Comparison of ENCODE assay signal across 28 cellular contexts in the genomic region with DNA sequence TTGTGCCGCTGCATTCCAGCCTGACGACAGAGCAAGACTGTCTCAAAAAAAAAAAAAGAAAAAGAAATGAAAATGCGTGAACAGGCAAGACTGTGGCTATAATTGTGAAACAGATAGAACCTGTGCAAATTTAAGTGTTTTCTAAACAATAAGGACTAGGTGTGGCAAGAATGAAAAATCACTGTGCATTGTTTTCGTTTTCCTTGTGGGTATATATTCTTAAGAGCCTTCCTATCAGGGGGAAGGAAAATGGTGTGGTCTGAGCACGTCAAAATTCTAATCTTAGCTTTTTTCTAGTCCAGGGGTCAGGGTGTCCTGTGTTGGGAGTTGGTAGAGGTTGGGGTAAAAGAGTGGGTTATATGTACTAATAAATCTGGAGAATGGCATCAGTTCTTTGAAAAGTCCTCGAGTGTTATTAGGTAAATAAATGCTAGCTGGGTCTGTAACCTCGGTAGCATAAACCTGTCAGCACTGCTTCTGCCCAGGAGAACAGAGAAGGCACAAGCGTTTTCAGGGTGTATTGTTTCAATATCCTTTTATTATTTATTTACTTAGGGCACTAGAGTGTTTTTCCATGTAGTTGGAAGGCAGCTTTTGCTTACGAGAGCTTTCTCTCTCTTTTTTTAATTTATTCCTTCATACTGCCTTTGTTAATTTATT. TPM values are rescaled to one million over a fixed set of nuclear protein-coding genes. Genes with fewer than 3 reads are reported as not detected.
DNase-seq lines count a peak whose midpoint lies in the region; FAIRE-seq and TF ChIP-seq lines count a peak whose summit lies in the region.
"Had no signal": no experiment of that assay in that cellular context is flagged by ENCODE, and none has a peak within 500 bp of the region (broad histone marks: within the 10 kb centered on the region; RNA-seq: fewer than 3 reads in every experiment).

No MANE protein-coding gene starts in this region.

- no peaks in the 10 kb centered on the region for H3K27me3 ChIP-seq in hepatocyte
- H3K27me3 ChIP-seq: adrenal gland, heart left ventricle, transverse colon had no signal

- DNase-seq in DMS153 (lab: John Stamatoyannopoulos, UW) (peak; percentile 73), DMS53 treated with DMSO at 0.1 percent for 48 hours (lab: John Stamatoyannopoulos, UW; ENCODE audit: unreplicated experiment) (peak; percentile 6), NCI-H345 (lab: John Stamatoyannopoulos, UW) (peak; percentile 61), hepatocyte (ENCODE audit: low spot score) (no peak), RCC 7860 (ENCODE audit: low spot score) (no peak), NCI-H446 (lab: John Stamatoyannopoulos, UW) (no peak), superior temporal gyrus (ENCODE audit: extremely low spot score) (no peak)
- DNase-seq: activated CD4-positive, alpha-beta T cell treated with anti-CD3 and anti-CD28 coated beads for 36 hours; activated CD8-positive, alpha-beta memory T cell treated with anti-CD3 and anti-CD28 coated beads, Interleukin-2, amount 50 U/mL, for 48 hours; activated CD8-positive, alpha-beta T cell treated with anti-CD3 and anti-CD28 coated beads for 36 hours; activated naive CD4-positive, alpha-beta T cell treated with anti-CD3 and anti-CD28 coated beads, Interleukin-2, amount 10 ng/mL, durations not matched to agents 7 days and 5 days; adrenal gland; central memory CD4-positive, alpha-beta T cell; DND-41; foreskin melanocyte; GF-D8; heart left ventricle; kidney glomerular epithelial cell; stimulated activated CD4-positive, alpha-beta T cell treated with anti-CD3 and anti-CD28 coated beads, Interleukin-15, amount 100 ng/mL, for 24 hours; stimulated activated CD4-positive, alpha-beta T cell treated with anti-CD3 and anti-CD28 coated beads, Interleukin-4, amount 100 ng/mL, for 4 hours; T-helper 9 cell; transverse colon had no signal

- no peak overlapping the region for H3K27ac ChIP-seq in hepatocyte
- H3K27ac ChIP-seq: adrenal gland, VCaP had no signal

- H3K4me2 ChIP-seq in hepatocyte = peak overlapping the region; percentile 31

- H3K4me3 ChIP-seq in hepatocyte = no peak overlapping the region
- H3K4me3 ChIP-seq: adrenal gland, HAP-1, heart left ventricle, transverse colon had no signal

- no peaks in the 10 kb centered on the region for H3K4me1 ChIP-seq in hepatocyte (ENCODE audit: insufficient read depth)
- H3K4me1 ChIP-seq: adrenal gland, heart left ventricle had no signal

- no peaks in the 10 kb centered on the region for H3K36me3 ChIP-seq in hepatocyte (replicated peaks; ENCODE audit: insufficient read depth, low read depth)
- H3K36me3 ChIP-seq: adrenal gland, HAP-1, heart left ventricle, transverse colon had no signal

- H3K9me3 ChIP-seq in hepatocyte (ENCODE audit: low read depth) = no peaks in the 10 kb centered on the region
- H3K9me3 ChIP-seq: adrenal gland, HAP-1, heart left ventricle, transverse colon had no signal

- WGBS in hepatocyte (ENCODE audit: low lambda C conversion rate, missing lambda C conversion rate) = 49% methylated on average over 9 of the region's 9 CpGs

- no peak overlapping the region for H2AFZ ChIP-seq in hepatocyte

- no peaks in the 10 kb centered on the region for H3K79me2 ChIP-seq in hepatocyte

- no peak for FAIRE-seq in RCC 7860 (lab: Jason Lieb, UNC)

- no peak for TF ChIP-seq CTCF in hepatocyte (IDR thresholded peaks at IDR 0.05; ENCODE audit: poor library complexity)

- no peaks in the 10 kb centered on the region for H4K20me1 ChIP-seq in hepatocyte (ENCODE audit: insufficient read depth, poor library complexity, severe bottlenecking)

- no peaks in the 10 kb centered on the region for H3K9me2 ChIP-seq in hepatocyte (replicated peaks; ENCODE audit: insufficient read depth)

RNA-seq across cellular contexts. Expression of a gene that starts 11.6 kb away (rescaled TPM):
- 0.32 and 0.57 TPM in 2 replicates for total RNA-seq in hepatocyte
- polyA plus RNA-seq in hepatocyte = 1.3 and 2.0 TPM in 2 replicates
- total RNA-seq: activated CD4-positive, alpha-beta T cell treated with anti-CD3 and anti-CD28 coated beads for 36 hours; activated CD8-positive, alpha-beta T cell treated with anti-CD3 and anti-CD28 coated beads for 36 hours; activated T-helper 17 cell treated with anti-CD3 and anti-CD28 coated beads, Interleukin-2, amount 50 U/mL, for 72 hours; LHCN-M2; mononuclear cell; natural killer cell treated with Interleukin-12 subunit alpha and Interleukin-12 subunit beta and Interleukin-15 and Interleukin-18, amount 100 ng/mL, for 72 hours had no signal

RNA-seq across cellular contexts. Expression of a gene that starts 43.3 kb away (rescaled TPM):
- 25.2 and 28.4 TPM in 2 replicates for total RNA-seq in hepatocyte
- 15.7 and 20.3 TPM in 2 replicates for polyA plus RNA-seq in hepatocyte

Comparison
In these comparisons a context has a peak if more than half of its experiments do, and no peak if none do; other contexts are left out.
1. DNase-seq: peak in DMS153 (single experiment), DMS53 treated with DMSO at 0.1 percent for 48 hours (single experiment) and NCI-H345 (single experiment); none in hepatocyte (single experiment), RCC 7860 (single experiment), NCI-H446 (0 of 2) and superior temporal gyrus (single experiment).